12 cellular contexts compared by ENCODE assay signal in the genomic region with DNA sequence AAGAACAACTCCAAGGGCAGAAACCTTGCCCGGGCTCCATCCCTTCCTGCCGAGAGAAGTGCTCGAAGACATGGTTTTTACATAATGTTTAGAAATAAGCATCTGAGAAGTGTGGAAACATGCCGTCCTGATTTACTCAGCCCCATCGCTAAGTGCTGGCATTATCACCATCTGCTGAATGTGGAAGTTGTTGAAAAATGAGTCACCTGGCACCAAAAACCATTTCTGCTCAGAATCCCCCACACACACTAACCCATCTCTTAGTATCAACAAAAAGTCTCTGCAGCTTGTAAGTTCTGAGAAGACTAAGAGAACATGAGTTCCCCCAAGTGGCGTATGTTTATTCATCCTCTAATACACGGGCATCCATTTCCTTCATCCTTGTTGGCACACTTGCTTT. TPM values are rescaled to one million over a fixed set of nuclear protein-coding genes. Genes with fewer than 3 reads are reported as not detected.
DNase-seq lines count a peak whose midpoint lies in the region; ATAC-seq and TF ChIP-seq lines count a peak whose summit lies in the region.
"Had no signal": no experiment of that assay in that cellular context is flagged by ENCODE, and none has a peak within 500 bp of the region (broad histone marks: within the 10 kb centered on the region; RNA-seq: fewer than 3 reads in every experiment).

No MANE protein-coding gene starts in this region.

- H3K4me1 ChIP-seq in skeletal muscle satellite cell (ENCODE audit: control insufficient read depth, insufficient read depth, low read length) (peaks cover 4% of the 10 kb centered on the region), Peyer's patch (no peaks in the 10 kb centered on the region)

- H3K4me3 ChIP-seq in skeletal muscle satellite cell (ENCODE audit: low read length) (no peak overlapping the region), Peyer's patch (no peak overlapping the region)

- no peak for TF ChIP-seq CTCF in Peyer's patch (IDR thresholded peaks at IDR 0.05)

- H3K36me3 ChIP-seq in skeletal muscle satellite cell (ENCODE audit: insufficient read depth, low read length) (no peaks in the 10 kb centered on the region), Peyer's patch (no peaks in the 10 kb centered on the region)

- ATAC-seq in HG02973 (IDR thresholded peaks at IDR 0.05; ENCODE audit: unreplicated experiment) = no peak

- TF ChIP-seq POLR2A in Peyer's patch (IDR thresholded peaks at IDR 0.05) = no peak

- H3K27me3 ChIP-seq in skeletal muscle satellite cell (ENCODE audit: control insufficient read depth, insufficient read depth, low read length) (peaks cover 9% of the 10 kb centered on the region), Peyer's patch (no peaks in the 10 kb centered on the region)

- H3K9me3 ChIP-seq in skeletal muscle satellite cell (replicated peaks; ENCODE audit: low read length) = no peaks in the 10 kb centered on the region
- no peaks in the 10 kb centered on the region for H3K9me3 ChIP-seq in Peyer's patch

- H3K9ac ChIP-seq in skeletal muscle satellite cell (ENCODE audit: low read depth, low read length) = no peak overlapping the region

- DNase-seq in GM04504 (ENCODE audit: low read depth) (peak; percentile 47), RKO (ENCODE audit: low spot score) (peak; percentile 14), fibroblast of gingiva (ENCODE audit: low read depth) (peak; percentile 65), NCI-H2171 treated with DMSO at 0.1 percent for 48 hours (lab: John Stamatoyannopoulos, UW) (no peak), Peyer's patch (no peak)
- DNase-seq: activated T-cell treated with anti-CD3 and anti-CD28 coated beads, Interleukin-2, amount 50 U/mL, for 72 hours; NCI-H2081; retina; trophoblast cell had no signal

- peak overlapping the region; percentile 57 for H3K4me2 ChIP-seq in skeletal muscle satellite cell (ENCODE audit: low read length)

- H3K27ac ChIP-seq in Peyer's patch = no peak overlapping the region
- H3K27ac ChIP-seq: VCaP had no signal

RNA-seq across cellular contexts. Expression of gene ARL8B, which starts 51.0 kb away (rescaled TPM):
- total RNA-seq in skeletal muscle satellite cell (2012; rRNA removed) = 63.3 and 78.3 TPM in 2 replicates
- total RNA-seq in Peyer's patch = 10 to 100 TPM; 32.6 to 47.0 (median 36.8) TPM

Comparison
In these comparisons a context has a peak if more than half of its experiments do, and no peak if none do; other contexts are left out.
1. DNase-seq: peak in GM04504 (single experiment), RKO (single experiment) and fibroblast of gingiva (single experiment); none in NCI-H2171 treated with DMSO at 0.1 percent for 48 hours (single experiment) and Peyer's patch (0 of 3).